ENCODE assay signal across 8 cellular contexts in genomic region chr5:139747583-139748504, GRCh38. TPM values are rescaled to one million over a fixed set of nuclear protein-coding genes. Genes with fewer than 3 reads are reported as not detected.
DNase-seq lines count a peak whose midpoint lies in the region; ATAC-seq lines count a peak whose summit lies in the region.

No MANE protein-coding gene starts in this region.

- H3K27me3 Mint-ChIP-seq in activated CD4-positive, alpha-beta T cell treated with anti-CD3 and anti-CD28 coated beads for 36 hours: peaks cover 16% of the 10 kb centered on the region
- H3K27me3 Mint-ChIP-seq in memory B cell: peaks cover 4% of the 10 kb centered on the region

- POLR2A ChIA-PET in activated CD4-positive, alpha-beta T cell treated with anti-CD3 and anti-CD28 coated beads for 36 hours (lab: Charles Lee): no interaction called here

- intact Hi-C loops in activated CD4-positive, alpha-beta T cell treated with anti-CD3 and anti-CD28 coated beads for 36 hours (cut with DNase I, micrococcal nuclease): loop anchor here (1.0 to 5.0 kb wide), 9 partner anchors 17 to 476 kb away; partner anchors contain the start of gene UBE2D2 (in 1 of the 2)

- CTCF ChIA-PET in activated CD4-positive, alpha-beta T cell treated with anti-CD3 and anti-CD28 coated beads for 36 hours (lab: Charles Lee): interaction anchor here (0.6 to 1.9 kb wide), 8 partner anchors 14 to 221 kb away, joined by 3 to 11 read pairs (median 4); no protein-coding TSS in a partner anchor

- no peaks in the 10 kb centered on the region for H3K9me3 Mint-ChIP-seq in activated CD4-positive, alpha-beta T cell treated with anti-CD3 and anti-CD28 coated beads for 36 hours (ENCODE audit: low read depth)
- H3K9me3 Mint-ChIP-seq in memory B cell: no peaks in the 10 kb centered on the region

- peak overlapping the region; percentile 60 for H3K4me3 Mint-ChIP-seq in activated CD4-positive, alpha-beta T cell treated with anti-CD3 and anti-CD28 coated beads for 36 hours
- peak overlapping the region; percentile 91 for H3K4me3 Mint-ChIP-seq in memory B cell

- DNase-seq in activated CD4-positive, alpha-beta T cell treated with anti-CD3 and anti-CD28 coated beads for 36 hours: peak; percentile 76
- DNase-seq in dermis blood vessel endothelial cell (peak; percentile 43), memory B cell (ENCODE audit: low spot score in 2 of 2) (no peak), NCI-H128 (lab: John Stamatoyannopoulos, UW; ENCODE audit: unreplicated experiment) (no peak)
- peak; percentile 63 for DNase-seq in stimulated activated CD8-positive, alpha-beta memory T cell treated with anti-CD3 and anti-CD28 coated beads, Interleukin-4, amount 100 ng/mL, for 24 hours (ENCODE audit: low read depth)

- H3K36me3 Mint-ChIP-seq in activated CD4-positive, alpha-beta T cell treated with anti-CD3 and anti-CD28 coated beads for 36 hours (ENCODE audit: low read depth): no peaks in the 10 kb centered on the region
- H3K36me3 Mint-ChIP-seq in memory B cell: no peaks in the 10 kb centered on the region

- ATAC-seq in GM18870 (IDR thresholded peaks at IDR 0.05; ENCODE audit: unreplicated experiment) (peak; percentile 6), HG03432 (IDR thresholded peaks at IDR 0.05; ENCODE audit: unreplicated experiment) (peak; percentile 26), memory B cell (ENCODE audit: low read depth) (peak; percentile 20), GM18519 (IDR thresholded peaks at IDR 0.05; ENCODE audit: low FRiP score, unreplicated experiment) (no peak)
- ATAC-seq in activated CD4-positive, alpha-beta T cell treated with anti-CD3 and anti-CD28 coated beads for 36 hours: peak; percentile 20

- H3K4me1 Mint-ChIP-seq in activated CD4-positive, alpha-beta T cell treated with anti-CD3 and anti-CD28 coated beads for 36 hours: peaks cover 34% of the 10 kb centered on the region
- H3K4me1 Mint-ChIP-seq in memory B cell: peaks cover 35% of the 10 kb centered on the region

- H3K27ac Mint-ChIP-seq in activated CD4-positive, alpha-beta T cell treated with anti-CD3 and anti-CD28 coated beads for 36 hours: peak overlapping the region; percentile 68
- H3K27ac Mint-ChIP-seq in memory B cell: peak overlapping the region; percentile 90

RNA-seq across cellular contexts. Expression of gene PSD2, which starts 47.8 kb away (rescaled TPM):
- total RNA-seq in activated CD4-positive, alpha-beta T cell treated with anti-CD3 and anti-CD28 coated beads for 36 hours: not detected
- under 0.01 TPM in 1 of 2 replicates, not detected in the other for total RNA-seq in dermis blood vessel endothelial cell

Comparison
In these comparisons a context has a peak if more than half of its experiments do, and no peak if none do; other contexts are left out.
1. DNase-seq: peak in activated CD4-positive, alpha-beta T cell treated with anti-CD3 and anti-CD28 coated beads for 36 hours (single experiment), dermis blood vessel endothelial cell (single experiment) and stimulated activated CD8-positive, alpha-beta memory T cell treated with anti-CD3 and anti-CD28 coated beads, Interleukin-4, amount 100 ng/mL, for 24 hours (single experiment); none in memory B cell (0 of 2) and NCI-H128 (single experiment).